Comparison of ENCODE assay signal across 12 cellular contexts in genomic region chr5:10599828-10600227, GRCh38. TPM values are rescaled to one million over a fixed set of nuclear protein-coding genes. Genes with fewer than 3 reads are reported as not detected.
DNase-seq lines count a peak whose midpoint lies in the region; ATAC-seq, FAIRE-seq and TF ChIP-seq lines count a peak whose summit lies in the region.
"Had no signal": no experiment of that assay in that cellular context is flagged by ENCODE, and none has a peak within 500 bp of the region (broad histone marks: within the 10 kb centered on the region; RNA-seq: fewer than 3 reads in every experiment).

No MANE protein-coding gene starts in this region.

- DNase-seq in HCEC 1CT (peak; percentile 72), RWPE1 (ENCODE audit: low spot score) (peak; percentile 39), endothelial cell of umbilical vein (ENCODE audit: low read depth, low spot score) (no peak), gastrocnemius medialis (no peak), GOT3 (lab: John Stamatoyannopoulos, UW) (no peak), Caco-2 (no peak)
- no peak for DNase-seq in stimulated activated naive CD8-positive, alpha-beta T cell treated with anti-CD3 and anti-CD28 coated beads, Interleukin-15, amount 100 ng/mL, for 72 hours
- DNase-seq: activated T-cell treated with anti-CD3 and anti-CD28 coated beads, Interleukin-2, amount 50 U/mL, for 4 hours; CD4-positive, alpha-beta T cell; NCI-H1694; right cardiac atrium had no signal

- CTCF ChIA-PET in RWPE1 (lab: Yijun Ruan, JAX) (no interaction called here), endothelial cell of umbilical vein (lab: Charles Lee) (no interaction called here), Caco-2 (lab: Charles Lee) (no interaction called here)

- POLR2A ChIA-PET in RWPE1 (lab: Yijun Ruan, JAX; ENCODE audit: low non-redundant PET) = no interaction called here
- POLR2A ChIA-PET in endothelial cell of umbilical vein (lab: Charles Lee) = no interaction called here
- POLR2A ChIA-PET in Caco-2 (lab: Charles Lee) = no interaction called here

- H3K4me2 ChIP-seq in endothelial cell of umbilical vein (ENCODE audit: insufficient read depth, low read length) = no peak overlapping the region

- TF ChIP-seq POLR2A in endothelial cell of umbilical vein (IDR thresholded peaks at IDR 0.05; ENCODE audit: low read depth, low read length) (no peak), gastrocnemius medialis (IDR thresholded peaks at IDR 0.05) (peak in 1 of 2 donors; percentile 25)

- H3K27me3 ChIP-seq in endothelial cell of umbilical vein (ENCODE audit: control insufficient read depth in 2 of 2, insufficient read depth in 2 of 2, low read length in 2 of 2) (no peaks in the 10 kb centered on the region), gastrocnemius medialis (no peaks in the 10 kb centered on the region), Caco-2 (replicated peaks; ENCODE audit: control insufficient read depth, insufficient read depth, low read length) (no peaks in the 10 kb centered on the region)

- BruUV-seq in endothelial cell of umbilical vein (replicated peaks; lab: Mats Ljungman, UMichigan) (no TSS peak), Caco-2 (replicated peaks; lab: Mats Ljungman, UMichigan) (no TSS peak)

- dilution Hi-C loops in endothelial cell of umbilical vein (cut with MboI; ENCODE audit: extremely low pct_ligation_motif_present, low sequenced_read_pairs) = no loop called here

- peak; percentile 17 to 39 for ATAC-seq in gastrocnemius medialis
- ATAC-seq in stimulated activated naive CD8-positive, alpha-beta T cell treated with anti-CD3 and anti-CD28 coated beads, Interleukin-15, amount 100 ng/mL, for 72 hours = no peak
- ATAC-seq in GM18868 (IDR thresholded peaks at IDR 0.05; ENCODE audit: unreplicated experiment) = no peak
- ATAC-seq: activated T-cell treated with anti-CD3 and anti-CD28 coated beads, Interleukin-2, amount 50 U/mL, for 4 hours; right cardiac atrium had no signal

- no peaks in the 10 kb centered on the region for H3K9me3 ChIP-seq in endothelial cell of umbilical vein (replicated peaks; ENCODE audit: control insufficient read depth, insufficient read depth, low read length)
- no peaks in the 10 kb centered on the region for H3K9me3 ChIP-seq in gastrocnemius medialis
- no peaks in the 10 kb centered on the region for H3K9me3 ChIP-seq in Caco-2

- H3K9ac ChIP-seq in endothelial cell of umbilical vein (replicated peaks; ENCODE audit: extremely low read depth, insufficient read depth, low read length) = no peak overlapping the region

- H3K4me3 ChIP-seq in endothelial cell of umbilical vein (replicated peaks in 1 of 3; ENCODE audit: insufficient read depth in 1 of 3, low read depth in 1 of 3, low read length in 3 of 3) = no peak overlapping the region
- no peak overlapping the region for H3K4me3 ChIP-seq in gastrocnemius medialis
- no peak overlapping the region for H3K4me3 ChIP-seq in Caco-2 (ENCODE audit: low read depth, low read length)

- peaks cover 49% of the 10 kb centered on the region for H3K4me1 Mint-ChIP-seq in stimulated activated naive CD8-positive, alpha-beta T cell treated with anti-CD3 and anti-CD28 coated beads, Interleukin-15, amount 100 ng/mL, for 72 hours
- H3K4me1 Mint-ChIP-seq in Caco-2 (ENCODE audit: low read depth, unreplicated experiment) = peaks cover 7% of the 10 kb centered on the region

- intact Hi-C loops in endothelial cell of umbilical vein (cut with micrococcal nuclease) = no loop called here
- intact Hi-C loops in gastrocnemius medialis (cut with DNase I; ENCODE audit: low total_unique reads) = loop anchor here (2.0 to 5.0 kb wide), 3 partner anchors 35 to 313 kb away; partner anchors contain the start of genes ANKRD33B and MARCHF6
- intact Hi-C loops in Caco-2 (cut with micrococcal nuclease; ENCODE audit: unreplicated experiment) = no loop called here

- H3K9me1 ChIP-seq in endothelial cell of umbilical vein (replicated peaks; ENCODE audit: control insufficient read depth, extremely low read depth, insufficient read depth, low read length) = no peaks in the 10 kb centered on the region

- no peaks in the 10 kb centered on the region for H4K20me1 ChIP-seq in endothelial cell of umbilical vein (replicated peaks; ENCODE audit: control insufficient read depth, extremely low read depth, insufficient read depth, low read length)

- H3K79me2 ChIP-seq in endothelial cell of umbilical vein (ENCODE audit: control insufficient read depth, insufficient read depth, low read length) = peaks cover 4% of the 10 kb centered on the region

- no peak overlapping the region for H2AFZ ChIP-seq in endothelial cell of umbilical vein (ENCODE audit: low read depth, low read length)

- H3K27ac ChIP-seq in RWPE1 (no peak overlapping the region), endothelial cell of umbilical vein (ENCODE audit: insufficient read depth, low read depth, low read length) (no peak overlapping the region), gastrocnemius medialis (peak overlapping the region; percentile 80 to 92 (median 86))

- H3K36me3 Mint-ChIP-seq in Caco-2 (ENCODE audit: insufficient read depth, unreplicated experiment) = peaks cover 9% of the 10 kb centered on the region

- H3K9me3 Mint-ChIP-seq in stimulated activated naive CD8-positive, alpha-beta T cell treated with anti-CD3 and anti-CD28 coated beads, Interleukin-15, amount 100 ng/mL, for 72 hours = no peaks in the 10 kb centered on the region
- H3K9me3 Mint-ChIP-seq in Caco-2 (ENCODE audit: unreplicated experiment) = no peaks in the 10 kb centered on the region

- H3K36me3 ChIP-seq in endothelial cell of umbilical vein (ENCODE audit: control insufficient read depth in 2 of 2, extremely low read depth in 1 of 2, insufficient read depth in 2 of 2, low read length in 2 of 2) = no peaks in the 10 kb centered on the region
- H3K36me3 ChIP-seq in gastrocnemius medialis = no peaks in the 10 kb centered on the region
- H3K36me3 ChIP-seq in Caco-2 (ENCODE audit: control insufficient read depth, insufficient read depth, low read length) = no peaks in the 10 kb centered on the region

- H3K27me3 Mint-ChIP-seq in stimulated activated naive CD8-positive, alpha-beta T cell treated with anti-CD3 and anti-CD28 coated beads, Interleukin-15, amount 100 ng/mL, for 72 hours = peaks cover 5% of the 10 kb centered on the region
- H3K27me3 Mint-ChIP-seq in Caco-2 (ENCODE audit: insufficient read depth, unreplicated experiment) = no peaks in the 10 kb centered on the region
- H3K27me3 Mint-ChIP-seq: CD4-positive, alpha-beta T cell had no signal

- TF ChIP-seq CTCF in RWPE1 (conservative IDR thresholded peaks at IDR 0.05; ENCODE audit: low read depth) (no peak), endothelial cell of umbilical vein (IDR thresholded peaks at IDR 0.05; ENCODE audit: extremely low read depth in 1 of 2, insufficient read depth in 1 of 2, low read depth in 1 of 2, low read length in 2 of 2) (no peak), gastrocnemius medialis (IDR thresholded peaks at IDR 0.05 in 4 of 5, conservative IDR thresholded peaks at IDR 0.05 in 1 of 5) (no peak), Caco-2 (IDR thresholded peaks at IDR 0.05; ENCODE audit: insufficient read depth in 1 of 2, low read depth in 1 of 2, low read length in 1 of 2, severe bottlenecking in 1 of 2, unreplicated experiment in 1 of 2) (no peak)

- in situ Hi-C loops in gastrocnemius medialis (cut with MboI; ENCODE audit: low sequenced_read_pairs in 4 of 4) = loop anchor here in 1 of 4 donors (25.0 kb wide), 1 partner anchor 313 kb away; no protein-coding TSS in a partner anchor

- no peak overlapping the region for H3K27ac Mint-ChIP-seq in stimulated activated naive CD8-positive, alpha-beta T cell treated with anti-CD3 and anti-CD28 coated beads, Interleukin-15, amount 100 ng/mL, for 72 hours
- H3K27ac Mint-ChIP-seq in Caco-2 (ENCODE audit: unreplicated experiment) = no peak overlapping the region
- H3K27ac Mint-ChIP-seq: CD4-positive, alpha-beta T cell had no signal

- no peak overlapping the region for H3K4me3 Mint-ChIP-seq in stimulated activated naive CD8-positive, alpha-beta T cell treated with anti-CD3 and anti-CD28 coated beads, Interleukin-15, amount 100 ng/mL, for 72 hours
- no peak overlapping the region for H3K4me3 Mint-ChIP-seq in Caco-2 (ENCODE audit: unreplicated experiment)
- H3K4me3 Mint-ChIP-seq: activated T-cell treated with anti-CD3 and anti-CD28 coated beads, Interleukin-2, amount 50 U/mL, for 4 hours; CD4-positive, alpha-beta T cell had no signal

- H3K4me1 ChIP-seq in endothelial cell of umbilical vein (ENCODE audit: control insufficient read depth, extremely low read depth, insufficient read depth, low read length) (peaks cover 25% of the 10 kb centered on the region), gastrocnemius medialis (peaks cover 45 to 50% of the 10 kb centered on the region in 2 donors), Caco-2 (0 out of 2 replicates have a peak, but pooled peaks cover 9% of the 10 kb centered on the region)

- FAIRE-seq in endothelial cell of umbilical vein (lab: Jason Lieb, UNC) = no peak

TF ChIP-seq in endothelial cell of umbilical vein, 7 proteins besides CTCF, POLR2A, EP300 and RAD21:
- TF ChIP-seq JUN (IDR thresholded peaks at IDR 0.05; ENCODE audit: borderline replicate concordance, insufficient read depth, insufficient read length, low read depth) = no peak
- TF ChIP-seq MYC (IDR thresholded peaks at IDR 0.05; ENCODE audit: low read depth, low read length) = no peak
- peak; percentile 32 for TF ChIP-seq FOS (IDR thresholded peaks at IDR 0.05; ENCODE audit: borderline replicate concordance, insufficient read depth, low read length)

RNA-seq across cellular contexts. Expression of gene ANKRD33B, which starts 36.0 kb away (rescaled TPM):
- total RNA-seq in endothelial cell of umbilical vein (4.4 and 5.4 TPM in 2 replicates), gastrocnemius medialis (10 to 100 TPM in 2 of 4 donors, 1 to 10 TPM in 2; 2.2 to 38.9 (median 15.1) TPM), Caco-2 (2022) (22.8 and 25.3 TPM in 2 replicates)
- 2.0 and 2.4 TPM in 2 replicates for polyA plus RNA-seq in endothelial cell of umbilical vein
- 1.8 and 2.0 TPM in 2 replicates for polyA plus RNA-seq in endothelial cell of umbilical vein (2011; cell fraction: cytosol; rRNA removed)
- 5.4 and 6.0 TPM in 2 replicates for polyA plus RNA-seq in endothelial cell of umbilical vein (2011; cell fraction: nucleus; rRNA removed)
- 3.8 and 4.0 TPM in 2 replicates for polyA plus RNA-seq in endothelial cell of umbilical vein (2012)
- 7.7 and 8.4 TPM in 2 replicates for polyA minus RNA-seq in endothelial cell of umbilical vein
- 8.7 TPM for polyA minus RNA-seq in endothelial cell of umbilical vein (2011; cell fraction: cytosol; rRNA and poly(A)+ RNA removed)
- polyA minus RNA-seq in endothelial cell of umbilical vein (2011; cell fraction: nucleus; rRNA and poly(A)+ RNA removed) = 6.5 and 8.6 TPM in 2 replicates

Comparison
In these comparisons a context has a peak if more than half of its experiments do, and no peak if none do; other contexts are left out.
1. DNase-seq: peak in HCEC 1CT (single experiment) and RWPE1 (single experiment); none in endothelial cell of umbilical vein (single experiment), gastrocnemius medialis (0 of 2), stimulated activated naive CD8-positive, alpha-beta T cell treated with anti-CD3 and anti-CD28 coated beads, Interleukin-15, amount 100 ng/mL, for 72 hours (0 of 2), GOT3 (single experiment) and Caco-2 (0 of 2).
2. H3K27ac ChIP-seq: peak in gastrocnemius medialis (4 of 4); none in RWPE1 (single experiment) and endothelial cell of umbilical vein (single experiment).
3. ATAC-seq: peak in gastrocnemius medialis (2 of 2); none in stimulated activated naive CD8-positive, alpha-beta T cell treated with anti-CD3 and anti-CD28 coated beads, Interleukin-15, amount 100 ng/mL, for 72 hours (single experiment) and GM18868 (single experiment).